Comparison of ENCODE assay signal across 8 cellular contexts in genomic region chr1:26280333-26281042, GRCh38. TPM values are rescaled to one million over a fixed set of nuclear protein-coding genes. Genes with fewer than 3 reads are reported as not detected.
DNase-seq lines count a peak whose midpoint lies in the region; ATAC-seq and TF ChIP-seq lines count a peak whose summit lies in the region.

No MANE protein-coding gene starts in this region.

- peak overlapping the region; percentile 30 for H3K9ac ChIP-seq in H9 (ENCODE audit: extremely low read depth, insufficient read length, low read length)

- H2AK5ac ChIP-seq in H9 (ENCODE audit: insufficient read length, low read length): no peak overlapping the region

- TF ChIP-seq CTCF in AG04450 (IDR thresholded peaks at IDR 0.05; ENCODE audit: low read depth, low read length): no peak
- TF ChIP-seq CTCF in H9 (conservative IDR thresholded peaks at IDR 0.05): no peak
- TF ChIP-seq CTCF in epithelial cell of proximal tubule (conservative IDR thresholded peaks at IDR 0.05; ENCODE audit: low read depth, low read length): no peak
- no peak for TF ChIP-seq CTCF in neural crest cell (conservative IDR thresholded peaks at IDR 0.05)

- no peak overlapping the region for H2BK120ac ChIP-seq in H9 (ENCODE audit: low read depth, low read length, poor library complexity, severe bottlenecking)

- POLR2A ChIA-PET in AG04450 (lab: Yijun Ruan, JAX) (interaction anchor here (1.2 to 1.6 kb wide), 2 partner anchors 34 to 97 kb away, joined by 3 to 4 read pairs; no protein-coding TSS in a partner anchor), T-cell (lab: Charles Lee) (interaction anchor here in 1 of 2 donors (0.8 kb wide), 1 partner anchor 27 kb away, joined by 3 read pairs; no protein-coding TSS in a partner anchor)

- no peak overlapping the region; a peak in 1 of 7 replicates for H3K27ac Mint-ChIP-seq in H9
- peak overlapping the region; percentile 95 to 99 for H3K27ac Mint-ChIP-seq in T-cell
- peak overlapping the region; percentile 59 for H3K27ac Mint-ChIP-seq in neural crest cell (ENCODE audit: unreplicated experiment)

- 0 out of 2 replicates have a peak overlapping the region, but pooled peaks have one; percentile 40 for H3K14ac ChIP-seq in H9 (ENCODE audit: insufficient read depth, low read length)

- no peaks in the 10 kb centered on the region for H3K79me2 ChIP-seq in H9 (ENCODE audit: insufficient read depth, low read length)

- DNase-seq in AG04450 (ENCODE audit: low read depth, low spot score) (no peak), H9 (no peak), T-cell (no peak), epithelial cell of proximal tubule (ENCODE audit: low read depth) (no peak), neural crest cell (ENCODE audit: low read depth, low spot score) (no peak), inferior parietal cortex (ENCODE audit: extremely low spot score) (no peak), KG1 (lab: John Stamatoyannopoulos, UW) (no peak), occipital lobe (lab: John Stamatoyannopoulos, UW) (no peak)

- H3K23ac ChIP-seq in H9 (ENCODE audit: insufficient read length, low read depth, low read length): no peak overlapping the region

- no peak overlapping the region for H2BK12ac ChIP-seq in H9 (ENCODE audit: insufficient read length, low read depth, low read length)

- H2BK20ac ChIP-seq in H9 (ENCODE audit: low read depth, low read length, poor library complexity, severe bottlenecking): no peak overlapping the region

- H3K56ac ChIP-seq in H9 (ENCODE audit: insufficient read length, low read depth, low read length): no peak overlapping the region

- H3K9me3 Mint-ChIP-seq in H9 (no peaks in the 10 kb centered on the region; a peak in 1 of 5 replicates), T-cell (no peaks in the 10 kb centered on the region), neural crest cell (no peaks in the 10 kb centered on the region)

- no peak overlapping the region for H4K5ac ChIP-seq in H9 (ENCODE audit: insufficient read length, low read depth, low read length)

- H3K9me3 ChIP-seq in AG04450 (ENCODE audit: control insufficient read depth, insufficient read depth, low read length) (no peaks in the 10 kb centered on the region; the same call in 1 of the 2 replicates), H9 (ENCODE audit: control insufficient read depth, low read depth, low read length) (no peaks in the 10 kb centered on the region)

- H3K27me3 Mint-ChIP-seq in H9 (ENCODE audit: low read depth) (no peaks in the 10 kb centered on the region; the same call in 1 of the 2 replicates), T-cell (no peaks in the 10 kb centered on the region), neural crest cell (ENCODE audit: low read depth) (peaks cover 5% of the 10 kb centered on the region)

- peaks cover 13% of the 10 kb centered on the region for H3K23me2 ChIP-seq in H9 (ENCODE audit: insufficient read length, low read depth, low read length, poor library complexity, severe bottlenecking)

- peak overlapping the region; percentile 84 for H3K27ac ChIP-seq in AG04450 (ENCODE audit: low read depth, low read length)
- no peak overlapping the region for H3K27ac ChIP-seq in H9 (ENCODE audit: insufficient read length, low read depth, low read length)

- WGBS in H9 (ENCODE audit: extremely low coverage, insufficient read length, low lambda C conversion rate): no CpG with 5 or more reads among the region's 20 CpGs

- ATAC-seq in T-cell (replicated peaks in 1 of 4): no peak

- H3K18ac ChIP-seq in H9 (ENCODE audit: insufficient read length, low read depth, low read length): no peak overlapping the region

- no peak overlapping the region for H3T11ph ChIP-seq in H9 (ENCODE audit: low read length)

- no peak overlapping the region for H2BK15ac ChIP-seq in H9 (ENCODE audit: low read depth, low read length)

- H3K4me3 ChIP-seq in AG04450 (ENCODE audit: low read depth, low read length) (peak overlapping the region; percentile 84), epithelial cell of proximal tubule (ENCODE audit: low read depth, low read length) (peak overlapping the region; percentile 95)

- no peaks in the 10 kb centered on the region for H3K27me3 ChIP-seq in AG04450 (ENCODE audit: control insufficient read depth, insufficient read depth, low read length)
- no peaks in the 10 kb centered on the region for H3K27me3 ChIP-seq in H9 (ENCODE audit: insufficient read depth, low read length)

- CTCF ChIA-PET in AG04450 (lab: Charles Lee): interaction anchor here (1.1 to 1.7 kb wide), 7 partner anchors 41 to 137 kb away, joined by 3 to 8 read pairs (median 4); partner anchors contain the start of gene CEP85
- CTCF ChIA-PET in T-cell (lab: Charles Lee): interaction anchor here (1.6 to 2.4 kb wide), 4 partner anchors 8 to 42 kb away, joined by 5 to 16 read pairs (median 8); no protein-coding TSS in a partner anchor

- H3K36me3 Mint-ChIP-seq in H9 (ENCODE audit: insufficient read depth in 1 of 3, low read depth in 3 of 3): peaks cover 35 to 46% (median 46%) of the 10 kb centered on the region in 3 experiments
- H3K36me3 Mint-ChIP-seq in T-cell: peaks cover 26% of the 10 kb centered on the region
- peaks cover 10% of the 10 kb centered on the region for H3K36me3 Mint-ChIP-seq in neural crest cell (ENCODE audit: low read depth)

- no peaks in the 10 kb centered on the region for H3K79me1 ChIP-seq in H9 (ENCODE audit: insufficient read depth, low read depth, low read length, poor library complexity, severe bottlenecking)

- H3K4me3 Mint-ChIP-seq in H9: peak overlapping the region; percentile 76 to 85
- peak overlapping the region; percentile 87 to 94 (median 90) for H3K4me3 Mint-ChIP-seq in T-cell
- peak overlapping the region; percentile 89 for H3K4me3 Mint-ChIP-seq in neural crest cell

- H3K4me1 Mint-ChIP-seq in H9 (peaks cover 50 to 51% of the 10 kb centered on the region in 2 experiments), T-cell (peaks cover 84 to 92% (median 89%) of the 10 kb centered on the region in 3 donors), neural crest cell (peaks cover 51% of the 10 kb centered on the region)

- peaks cover 2% of the 10 kb centered on the region for H4K20me1 ChIP-seq in H9 (ENCODE audit: control insufficient read depth, insufficient read depth, insufficient read length)

- peak overlapping the region; percentile 60 for H3K4me2 ChIP-seq in H9 (ENCODE audit: insufficient read depth, insufficient read length, low read length)

- H4K91ac ChIP-seq in H9 (ENCODE audit: insufficient read length, low read depth, low read length): no peak overlapping the region

- H2AFZ ChIP-seq in H9 (ENCODE audit: low read length): no peak overlapping the region

- H4K8ac ChIP-seq in H9 (replicated peaks; ENCODE audit: insufficient read length, low read depth, low read length): no peak overlapping the region

- no peak overlapping the region for H3K4ac ChIP-seq in H9 (ENCODE audit: low read depth, low read length)

- H3K4me1 ChIP-seq in H9 (ENCODE audit: insufficient read depth, low read length): peaks cover 11% of the 10 kb centered on the region; the same call in 1 of the 2 replicates

- H2BK5ac ChIP-seq in H9 (ENCODE audit: insufficient read length, low read length): no peak overlapping the region

RNA-seq across cellular contexts. Expression of gene SH3BGRL3, which starts 0.6 kb away (rescaled TPM):
- 307 and 326 TPM in 2 replicates for polyA plus RNA-seq in AG04450 (2011; rRNA removed)
- 461 and 520 TPM in 2 replicates for polyA minus RNA-seq in AG04450 (2011; rRNA and poly(A)+ RNA removed)
- total RNA-seq in H9 (2021): 86.2 and 86.3 TPM in 2 replicates
- 100 to 1,000 TPM; 218 to 457 (median 370) TPM for total RNA-seq in T-cell
- 119 and 184 TPM in 2 replicates for total RNA-seq in epithelial cell of proximal tubule
- total RNA-seq in neural crest cell: 97.9 and 100 TPM in 2 replicates
- total RNA-seq in occipital lobe: 8.4 TPM

RNA-seq across cellular contexts. Expression of gene UBXN11, which starts 25.9 kb away (rescaled TPM):
- 6.1 and 7.0 TPM in 2 replicates for polyA plus RNA-seq in AG04450 (2011; rRNA removed)
- 8.5 and 9.8 TPM in 2 replicates for polyA minus RNA-seq in AG04450 (2011; rRNA and poly(A)+ RNA removed)
- total RNA-seq in H9 (2021): 13.1 and 13.7 TPM in 2 replicates
- total RNA-seq in T-cell: 100 to 1,000 TPM in 3 of 5 donors, 10 to 100 TPM in 2; 39.5 to 112 (median 104) TPM
- 3.8 and 4.8 TPM in 2 replicates for total RNA-seq in epithelial cell of proximal tubule
- 33.5 and 35.5 TPM in 2 replicates for total RNA-seq in neural crest cell
- 5.0 TPM for total RNA-seq in occipital lobe

RNA-seq across cellular contexts. Expression of gene CD52, which starts 37.3 kb away (rescaled TPM):
- polyA plus RNA-seq in AG04450 (2011; rRNA removed): not detected in 2 replicates
- polyA minus RNA-seq in AG04450 (2011; rRNA and poly(A)+ RNA removed): not detected in 2 replicates
- total RNA-seq in H9 (2021): 3.8 and 4.1 TPM in 2 replicates
- 1,000 to 10,000 TPM in 4 of 5 donors, 100 to 1,000 TPM in 1; 994 to 1,121 (median 1,054) TPM for total RNA-seq in T-cell
- total RNA-seq in epithelial cell of proximal tubule: not detected in 2 replicates
- not detected in 2 replicates for total RNA-seq in neural crest cell
- 1.1 TPM for total RNA-seq in occipital lobe

RNA-seq across cellular contexts. Expression of gene CEP85, which starts 46.5 kb away (rescaled TPM):
- polyA plus RNA-seq in AG04450 (2011; rRNA removed): 5.7 and 5.8 TPM in 2 replicates
- 7.5 and 8.2 TPM in 2 replicates for polyA minus RNA-seq in AG04450 (2011; rRNA and poly(A)+ RNA removed)
- total RNA-seq in H9 (2021): 37.9 and 38.6 TPM in 2 replicates
- total RNA-seq in T-cell: 10 to 100 TPM; 14.2 to 28.5 (median 20.7) TPM
- 14.6 and 20.8 TPM in 2 replicates for total RNA-seq in epithelial cell of proximal tubule
- total RNA-seq in neural crest cell: 46.6 and 48.0 TPM in 2 replicates
- 11.5 TPM for total RNA-seq in occipital lobe

Comparison
In these comparisons a context has a peak if more than half of its experiments do, and no peak if none do; other contexts are left out.
1. H3K27ac Mint-ChIP-seq: peak in T-cell (2 of 2) and neural crest cell (single experiment); none in H9 (0 of 3).
2. RNA of gene CD52, which starts 37.3 kb away (total RNA-seq): 994 to 1,121 TPM in T-cell; 3.8 to 4.1 TPM in H9, 1.1 TPM in occipital lobe (single experiment), not detected in epithelial cell of proximal tubule and not detected in neural crest cell; every median in the first group is over 100 times any median in the second.
3. Peak in every context shown above with its lines, with median percentiles within 50 percentile points of each other: H3K4me3 Mint-ChIP-seq.